8 cellular contexts compared by ENCODE assay signal in genomic region chr13:28753208-28753892, GRCh38. TPM values are rescaled to one million over a fixed set of nuclear protein-coding genes. Genes with fewer than 3 reads are reported as not detected.
DNase-seq lines count a peak whose midpoint lies in the region; ATAC-seq and TF ChIP-seq lines count a peak whose summit lies in the region.

No MANE protein-coding gene starts in this region.

- no peak overlapping the region for H3K4me3 Mint-ChIP-seq in CD14-positive monocyte

- peaks cover 37% of the 10 kb centered on the region for H3K4me1 Mint-ChIP-seq in CD14-positive monocyte

- H3K4me3 ChIP-seq in dorsolateral prefrontal cortex: no peak overlapping the region

- no peaks in the 10 kb centered on the region for H3K36me3 Mint-ChIP-seq in CD14-positive monocyte

- no peak for ATAC-seq in HG03108 (IDR thresholded peaks at IDR 0.05; ENCODE audit: unreplicated experiment)
- no peak for ATAC-seq in HG02588 (IDR thresholded peaks at IDR 0.05; ENCODE audit: unreplicated experiment)

- intact Hi-C loops in CD14-positive monocyte (cut with micrococcal nuclease): no loop called here
- intact Hi-C loops in dorsolateral prefrontal cortex (cut with DNase I): no loop called here

- peaks cover 0 to 4% (median 3%) of the 10 kb centered on the region in 3 donors for H3K27me3 Mint-ChIP-seq in CD14-positive monocyte (ENCODE audit: low read depth in 3 of 3)

- peaks cover 3 to 16% (median 8%) of the 10 kb centered on the region in 7 donors for H3K9me3 Mint-ChIP-seq in CD14-positive monocyte

- H3K27me3 ChIP-seq in dorsolateral prefrontal cortex: no peaks in the 10 kb centered on the region

- TF ChIP-seq CTCF in CD14-positive monocyte (IDR thresholded peaks at IDR 0.05): no peak
- no peak for TF ChIP-seq CTCF in dorsolateral prefrontal cortex (IDR thresholded peaks at IDR 0.05 in 54 of 56, conservative IDR thresholded peaks at IDR 0.05 in 2 of 56; ENCODE audit: low read depth in 1 of 56, partially characterized antibody in 56 of 56)

- H3K27ac Mint-ChIP-seq in CD14-positive monocyte: peak overlapping the region in 4 of 7 donors; percentile 2 to 80 (median 22)

- DNase-seq in CD14-positive monocyte (ENCODE audit: low spot score) (no peak), MV-4-11 (lab: John Stamatoyannopoulos, UW) (peak; percentile 43), dorsolateral prefrontal cortex (no peak), mucosa of gallbladder (ENCODE audit: low spot score) (peak; percentile 82), cerebellar nuclear complex (lab: John Stamatoyannopoulos, UW) (no peak), NCI-H1417 treated with DMSO at 0.1 percent for 48 hours (lab: John Stamatoyannopoulos, UW) (no peak)

- H3K27ac ChIP-seq in dorsolateral prefrontal cortex: peak overlapping the region in 36 of 59 donors; percentile 2 to 79 (median 58)

RNA-seq across cellular contexts. Expression of gene SLC46A3, which starts 34.6 kb away (rescaled TPM):
- 10 to 100 TPM; 13.8 to 21.1 TPM for polyA plus RNA-seq in CD14-positive monocyte
- total RNA-seq in dorsolateral prefrontal cortex (10 to 100 TPM in 117 of 120 experiments, 1 to 10 TPM in 3; 8.6 to 20.2 (median 13.7) TPM), mucosa of gallbladder (59.3 TPM)

Comparison
In these comparisons a context has a peak if more than half of its experiments do, and no peak if none do; other contexts are left out.
1. DNase-seq: peak in MV-4-11 (single experiment) and mucosa of gallbladder (single experiment); none in CD14-positive monocyte (single experiment), dorsolateral prefrontal cortex (0 of 10), cerebellar nuclear complex (0 of 2) and NCI-H1417 treated with DMSO at 0.1 percent for 48 hours (single experiment).